In genomic region chr10:34251177-34251576, GRCh38 we compare ENCODE assay signal across 1 cellular context.
TF ChIP-seq lines count a peak whose summit lies in the region.

No MANE protein-coding gene starts in this region.

TF ChIP-seq in A549, 52 proteins besides CTCF, POLR2A, EP300 and RAD21 (continued from another document):
- TF ChIP-seq ATOH8 (CRISPR knock-in tag; IDR thresholded peaks at IDR 0.05; ENCODE audit: low read depth) (no peak), MAFK (IDR thresholded peaks at IDR 0.05; ENCODE audit: partially characterized antibody) (no peak)
